Comparison of ENCODE assay signal across 9 cellular contexts in the genomic region with DNA sequence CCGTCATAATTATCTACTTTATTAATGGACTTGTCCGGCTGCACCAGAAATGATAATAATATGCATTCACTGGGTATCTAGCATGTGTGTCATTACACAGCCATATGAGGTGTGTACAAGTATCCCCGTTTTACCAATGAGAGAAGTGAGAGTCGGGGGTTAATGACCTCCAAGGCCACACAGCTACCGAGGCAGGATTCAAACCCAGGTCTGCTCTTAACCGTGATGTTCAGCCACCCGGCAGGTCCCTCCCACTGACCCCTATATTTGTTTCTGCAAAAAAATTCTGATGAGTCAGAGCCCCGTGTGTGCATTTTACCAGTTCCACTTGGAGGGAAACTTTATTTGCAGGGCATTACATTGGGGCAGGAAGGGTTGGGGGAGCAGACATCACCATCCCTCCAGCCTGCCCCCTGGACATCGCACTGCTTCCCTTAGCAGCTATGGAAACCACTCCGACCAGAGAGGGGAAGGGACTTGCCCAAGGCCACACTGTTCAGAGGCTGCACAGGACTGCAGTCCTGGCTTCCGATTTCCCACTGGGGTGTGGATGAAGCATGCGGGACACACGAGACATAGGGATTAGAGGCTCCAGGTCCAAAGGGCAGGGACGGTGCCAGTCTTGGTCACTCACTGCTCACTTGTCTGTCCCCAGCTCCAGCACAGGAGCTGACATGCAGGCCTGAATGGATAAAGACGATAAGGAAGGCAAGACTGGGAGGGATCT. TPM values are rescaled to one million over a fixed set of nuclear protein-coding genes. Genes with fewer than 3 reads are reported as not detected.
DNase-seq lines count a peak whose midpoint lies in the region; ATAC-seq and TF ChIP-seq lines count a peak whose summit lies in the region.
"Had no signal": no experiment of that assay in that cellular context is flagged by ENCODE, and none has a peak within 500 bp of the region (broad histone marks: within the 10 kb centered on the region; RNA-seq: fewer than 3 reads in every experiment).

No MANE protein-coding gene starts in this region.

- POLR2A ChIA-PET in activated CD8-positive, alpha-beta T cell treated with anti-CD3 and anti-CD28 coated beads for 36 hours (lab: Charles Lee) = interaction anchor here (1.1 kb wide), 1 partner anchor 9 kb away, joined by 3 read pairs; no protein-coding TSS in a partner anchor
- POLR2A ChIA-PET in naive thymus-derived CD8-positive, alpha-beta T cell (lab: Charles Lee) = no interaction called here

- DNase-seq in EL = peak; percentile 50
- DNase-seq in activated CD8-positive, alpha-beta T cell treated with anti-CD3 and anti-CD28 coated beads for 36 hours = no peak
- DNase-seq in naive thymus-derived CD8-positive, alpha-beta T cell = peak in 1 of 10 donors; percentile 42
- no peak for DNase-seq in DMS53 (lab: John Stamatoyannopoulos, UW)
- DNase-seq in SKM-1 treated with dmso at 0.1 percent for 144 hours (lab: John Stamatoyannopoulos, UW; ENCODE audit: unreplicated experiment) = no peak
- DNase-seq in cerebellar nuclear complex (lab: John Stamatoyannopoulos, UW) = no peak
- DNase-seq in stimulated activated CD4-positive, alpha-beta T cell treated with anti-CD3 and anti-CD28 coated beads, Interleukin-2, amount 100 ng/mL, for 48 hours = no peak

- no peak overlapping the region for H3K4me3 Mint-ChIP-seq in activated CD8-positive, alpha-beta T cell treated with anti-CD3 and anti-CD28 coated beads for 36 hours
- peak overlapping the region in 5 of 10 donors; percentile 6 to 61 (median 50) for H3K4me3 Mint-ChIP-seq in naive thymus-derived CD8-positive, alpha-beta T cell
- H3K4me3 Mint-ChIP-seq: activated naive CD8-positive, alpha-beta T cell had no signal

- CTCF ChIA-PET in activated CD8-positive, alpha-beta T cell treated with anti-CD3 and anti-CD28 coated beads for 36 hours (lab: Charles Lee) = no interaction called here

- H3K27ac Mint-ChIP-seq in activated CD8-positive, alpha-beta T cell treated with anti-CD3 and anti-CD28 coated beads for 36 hours = peak overlapping the region; percentile 35
- H3K27ac Mint-ChIP-seq in naive thymus-derived CD8-positive, alpha-beta T cell = peak overlapping the region in 6 of 10 donors; percentile 28 to 80 (median 70)
- H3K27ac Mint-ChIP-seq: activated naive CD8-positive, alpha-beta T cell had no signal

- intact Hi-C loops in activated CD8-positive, alpha-beta T cell treated with anti-CD3 and anti-CD28 coated beads for 36 hours (cut with micrococcal nuclease) = no loop called here

- peaks cover 20% of the 10 kb centered on the region for H3K4me1 Mint-ChIP-seq in activated CD8-positive, alpha-beta T cell treated with anti-CD3 and anti-CD28 coated beads for 36 hours (ENCODE audit: low read depth)
- peaks cover 7 to 26% (median 18%) of the 10 kb centered on the region in 4 donors for H3K4me1 Mint-ChIP-seq in naive thymus-derived CD8-positive, alpha-beta T cell

- peak; percentile 5 for ATAC-seq in HG02759 (IDR thresholded peaks at IDR 0.05; ENCODE audit: unreplicated experiment)
- peak; percentile 6 for ATAC-seq in activated CD8-positive, alpha-beta T cell treated with anti-CD3 and anti-CD28 coated beads for 36 hours
- no peak for ATAC-seq in naive thymus-derived CD8-positive, alpha-beta T cell

- H3K27me3 Mint-ChIP-seq in activated CD8-positive, alpha-beta T cell treated with anti-CD3 and anti-CD28 coated beads for 36 hours = no peaks in the 10 kb centered on the region
- H3K27me3 Mint-ChIP-seq in naive thymus-derived CD8-positive, alpha-beta T cell = no peaks in the 10 kb centered on the region
- H3K27me3 Mint-ChIP-seq: activated naive CD8-positive, alpha-beta T cell had no signal

- no peaks in the 10 kb centered on the region for H3K36me3 Mint-ChIP-seq in activated CD8-positive, alpha-beta T cell treated with anti-CD3 and anti-CD28 coated beads for 36 hours (ENCODE audit: low read depth)
- H3K36me3 Mint-ChIP-seq in naive thymus-derived CD8-positive, alpha-beta T cell = no peaks in the 10 kb centered on the region
- H3K36me3 Mint-ChIP-seq: activated naive CD8-positive, alpha-beta T cell had no signal

- TF ChIP-seq CTCF in activated CD8-positive, alpha-beta T cell treated with anti-CD3 and anti-CD28 coated beads for 36 hours (IDR thresholded peaks at IDR 0.05) = no peak

- H3K9me3 Mint-ChIP-seq in activated CD8-positive, alpha-beta T cell treated with anti-CD3 and anti-CD28 coated beads for 36 hours = no peaks in the 10 kb centered on the region
- no peaks in the 10 kb centered on the region for H3K9me3 Mint-ChIP-seq in naive thymus-derived CD8-positive, alpha-beta T cell

RNA-seq across cellular contexts. Expression of a gene that starts 10.1 kb away (rescaled TPM):
- total RNA-seq in activated CD8-positive, alpha-beta T cell treated with anti-CD3 and anti-CD28 coated beads for 36 hours = 1 to 10 TPM in 1 of 2 experiments, under 1 TPM in 1; 0.88 to 2.4 TPM
- total RNA-seq in naive thymus-derived CD8-positive, alpha-beta T cell = 1 to 10 TPM in 1 of 2 experiments, under 1 TPM in 1; 0.60 to 2.4 TPM
- under 1 TPM in 1 of 3 donors, not detected in 2; 0.07 TPM for polyA plus RNA-seq in naive thymus-derived CD8-positive, alpha-beta T cell

RNA-seq across cellular contexts. Expression of a gene that starts 46.4 kb away (rescaled TPM):
- 10 to 100 TPM; 11.1 to 12.1 TPM for total RNA-seq in activated CD8-positive, alpha-beta T cell treated with anti-CD3 and anti-CD28 coated beads for 36 hours
- 10 to 100 TPM; 11.5 to 12.8 TPM for total RNA-seq in naive thymus-derived CD8-positive, alpha-beta T cell
- polyA plus RNA-seq in naive thymus-derived CD8-positive, alpha-beta T cell = 10 to 100 TPM; 18.9 to 24.7 (median 24.3) TPM

Comparison
In these comparisons a context has a peak if more than half of its experiments do, and no peak if none do; other contexts are left out.
1. ATAC-seq: peak in HG02759 (single experiment) and activated CD8-positive, alpha-beta T cell treated with anti-CD3 and anti-CD28 coated beads for 36 hours (single experiment); none in naive thymus-derived CD8-positive, alpha-beta T cell (0 of 2).